1 cellular context compared by ENCODE assay signal in genomic region chr13:48201044-48201443, GRCh38.
A peak's percentile ranks its signal among the peaks of the same experiment; 100 is the strongest.
TF ChIP-seq lines count a peak whose summit lies in the region.

No MANE protein-coding gene starts in this region.

TF ChIP-seq in HepG2, 621 proteins besides CTCF, POLR2A, EP300 and RAD21 (continued from another document):
- TF ChIP-seq BATF2 (CRISPR knock-in tag; IDR thresholded peaks at IDR 0.05) (no peak), SRF (IDR thresholded peaks at IDR 0.05; ENCODE audit: low read depth, low read length) (no peak), HDAC2 (CRISPR knock-in tag; IDR thresholded peaks at IDR 0.05) (peak; percentile 75; the same call in 1 of the 2 replicates), MEIS1 (CRISPR knock-in tag; IDR thresholded peaks at IDR 0.05; ENCODE audit: borderline replicate concordance) (peak; percentile 75; the same call in 1 of the 2 replicates), ZMYM3 (CRISPR knock-in tag; IDR thresholded peaks at IDR 0.05) (peak; percentile 87), HNF4A (CRISPR knock-in tag; IDR thresholded peaks at IDR 0.05) (peak; percentile 94), MAFG (CRISPR knock-in tag; IDR thresholded peaks at IDR 0.05) (no peak), ZNF281 (CRISPR knock-in tag; IDR thresholded peaks at IDR 0.05; ENCODE audit: borderline replicate concordance) (peak; percentile 100), ZSCAN31 (CRISPR knock-in tag; IDR thresholded peaks at IDR 0.05; ENCODE audit: low read depth) (peak; percentile 76), ZNF143 (CRISPR knock-in tag; IDR thresholded peaks at IDR 0.05) (0 out of 2 replicates have a peak, but pooled peaks have one; percentile 6), TRIM22 (IDR thresholded peaks at IDR 0.05) (no peak), RNF2 (conservative IDR thresholded peaks at IDR 0.05; ENCODE audit: low read depth) (no peak), CBFB (CRISPR knock-in tag; IDR thresholded peaks at IDR 0.05) (0 out of 2 replicates have a peak, but pooled peaks have one; percentile 44), ZNF816 (CRISPR knock-in tag; IDR thresholded peaks at IDR 0.05; ENCODE audit: borderline replicate concordance) (no peak), FOXP4 (CRISPR knock-in tag; IDR thresholded peaks at IDR 0.05) (peak; percentile 85), MTF2 (CRISPR knock-in tag; IDR thresholded peaks at IDR 0.05; ENCODE audit: borderline replicate concordance) (no peak), TSC22D2 (CRISPR knock-in tag; IDR thresholded peaks at IDR 0.05; ENCODE audit: borderline replicate concordance) (no peak; the same call in 1 of the 2 replicates), SSRP1 (CRISPR knock-in tag; IDR thresholded peaks at IDR 0.05) (no peak), ZNF644 (CRISPR knock-in tag; IDR thresholded peaks at IDR 0.05; ENCODE audit: low read depth) (peak; percentile 93), ZBTB34 (CRISPR knock-in tag; IDR thresholded peaks at IDR 0.05) (0 out of 2 replicates have a peak, but pooled peaks have one; percentile 19), ATF7 (IDR thresholded peaks at IDR 0.05) (no peak), ATF7 (CRISPR knock-in tag; IDR thresholded peaks at IDR 0.05) (peak; percentile 72; the same call in 1 of the 2 replicates), ZNF572 (CRISPR knock-in tag; IDR thresholded peaks at IDR 0.05) (no peak), ZNF775 (CRISPR knock-in tag; IDR thresholded peaks at IDR 0.05; ENCODE audit: borderline replicate concordance) (no peak)
